ENCODE assay signal across 8 cellular contexts in the genomic region with DNA sequence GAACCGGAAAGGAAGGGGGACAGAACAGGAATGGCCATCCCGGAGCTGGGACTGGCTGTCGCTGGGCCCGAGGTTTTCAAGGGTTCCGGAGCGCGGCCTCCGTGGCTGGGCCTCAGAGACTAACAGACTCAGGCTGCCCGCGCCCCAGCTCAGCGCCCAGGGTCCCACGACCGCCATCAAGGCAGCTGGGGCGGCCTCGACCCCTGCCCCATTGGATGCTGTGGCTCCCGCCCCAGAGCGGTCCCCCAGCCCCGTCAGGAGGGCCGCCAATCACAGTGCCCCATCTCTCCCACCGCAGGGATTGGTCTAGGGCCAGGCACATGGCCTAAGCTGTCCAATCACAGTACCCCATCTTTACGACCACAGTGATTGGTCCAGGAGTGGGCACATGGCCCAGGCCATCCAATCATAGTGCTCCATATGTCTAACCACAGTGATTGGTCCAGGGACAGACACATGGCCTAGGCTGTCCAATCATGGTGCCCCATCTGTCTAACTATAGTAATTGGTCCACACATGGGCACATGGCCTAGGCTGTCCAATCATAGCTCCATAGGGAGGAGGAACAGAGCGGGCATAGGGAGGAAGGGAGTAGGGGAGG.
DNase-seq lines count a peak whose midpoint lies in the region; ATAC-seq and TF ChIP-seq lines count a peak whose summit lies in the region.

No MANE protein-coding gene starts in this region.

- no peak overlapping the region for H2AFZ ChIP-seq in OCI-LY7 (ENCODE audit: low read length)
- no peak overlapping the region for H2AFZ ChIP-seq in PC-9

- DNase-seq in CMK (ENCODE audit: low read depth) (peak; percentile 62), OCI-LY7 (ENCODE audit: low spot score) (peak; percentile 14), mucosa of gallbladder (ENCODE audit: low spot score) (peak; percentile 84), PC-9 (no peak), NCI-H345 (lab: John Stamatoyannopoulos, UW) (no peak)
- peak in 2 of 3 donors; percentile 17 to 54 for DNase-seq in effector memory CD4-positive, alpha-beta T cell

- H3K9me3 ChIP-seq in OCI-LY7 (ENCODE audit: low read length) = no peaks in the 10 kb centered on the region
- H3K9me3 ChIP-seq in effector memory CD4-positive, alpha-beta T cell (ENCODE audit: control insufficient read depth, low read length) = no peaks in the 10 kb centered on the region
- H3K9me3 ChIP-seq in PC-9 (ENCODE audit: insufficient read depth, low read depth) = no peaks in the 10 kb centered on the region

- intact Hi-C loops in OCI-LY7 (cut with micrococcal nuclease; ENCODE audit: unreplicated experiment) (no loop called here), PC-9 (cut with micrococcal nuclease; ENCODE audit: unreplicated experiment) (no loop called here)

- POLR2A ChIA-PET in OCI-LY7 (lab: Charles Lee) = no interaction called here
- POLR2A ChIA-PET in PC-9 (lab: Charles Lee; ENCODE audit: unreplicated experiment) = no interaction called here

- TF ChIP-seq CTCF in OCI-LY7 (conservative IDR thresholded peaks at IDR 0.05; ENCODE audit: low read length) (no peak), PC-9 (conservative IDR thresholded peaks at IDR 0.05) (no peak)

- ATAC-seq in GM18498 (IDR thresholded peaks at IDR 0.05; ENCODE audit: unreplicated experiment) = no peak
- ATAC-seq in HG02981 (IDR thresholded peaks at IDR 0.05; ENCODE audit: unreplicated experiment) = no peak

- no peaks in the 10 kb centered on the region for H4K20me1 ChIP-seq in OCI-LY7 (ENCODE audit: insufficient read depth, low read length)
- no peaks in the 10 kb centered on the region for H4K20me1 ChIP-seq in PC-9 (ENCODE audit: insufficient read depth)

- H3F3A ChIP-seq in PC-9 (ENCODE audit: insufficient read depth, low read depth) = no peaks in the 10 kb centered on the region

- CTCF ChIA-PET in OCI-LY7 (lab: Charles Lee; ENCODE audit: unreplicated experiment) = no interaction called here
- CTCF ChIA-PET in PC-9 (lab: Charles Lee) = no interaction called here

- H3K4me3 ChIP-seq in OCI-LY7 (ENCODE audit: low read depth, low read length, poor library complexity, severe bottlenecking) (no peak overlapping the region), PC-9 (no peak overlapping the region)
- no peak overlapping the region for H3K4me3 ChIP-seq in effector memory CD4-positive, alpha-beta T cell (ENCODE audit: insufficient read depth, low read depth, low read length, poor library complexity, severe bottlenecking)

- H3K4me2 ChIP-seq in OCI-LY7 (ENCODE audit: low read length) (no peak overlapping the region), PC-9 (no peak overlapping the region)

- H3K9me2 ChIP-seq in OCI-LY7 (ENCODE audit: insufficient read depth, low read length) (no peaks in the 10 kb centered on the region), PC-9 (ENCODE audit: insufficient read depth) (no peaks in the 10 kb centered on the region)

- no peaks in the 10 kb centered on the region for H3K36me3 ChIP-seq in OCI-LY7 (ENCODE audit: insufficient read depth, low read length)
- H3K36me3 ChIP-seq in effector memory CD4-positive, alpha-beta T cell (ENCODE audit: control insufficient read depth, insufficient read depth, low read length) = no peaks in the 10 kb centered on the region
- H3K36me3 ChIP-seq in PC-9 (ENCODE audit: low read depth) = no peaks in the 10 kb centered on the region

- BruUV-seq in OCI-LY7 (replicated peaks; lab: Mats Ljungman, UMichigan) (no TSS peak), PC-9 (replicated peaks; lab: Mats Ljungman, UMichigan) (no TSS peak)

- H3K27ac ChIP-seq in OCI-LY7 (ENCODE audit: low read depth, low read length, poor library complexity, severe bottlenecking) (no peak overlapping the region), PC-9 (no peak overlapping the region)
- no peak overlapping the region for H3K27ac ChIP-seq in effector memory CD4-positive, alpha-beta T cell (ENCODE audit: insufficient read depth, low read length, poor library complexity, severe bottlenecking)

- no peaks in the 10 kb centered on the region for H3K4me1 ChIP-seq in OCI-LY7 (ENCODE audit: insufficient read depth, low read length, poor library complexity, severe bottlenecking)
- H3K4me1 ChIP-seq in effector memory CD4-positive, alpha-beta T cell (ENCODE audit: control insufficient read depth, insufficient read depth, low read length, poor library complexity, severe bottlenecking) = peaks cover 3% of the 10 kb centered on the region
- H3K4me1 ChIP-seq in PC-9 (replicated peaks; ENCODE audit: insufficient read depth) = no peaks in the 10 kb centered on the region

- H3K79me2 ChIP-seq in OCI-LY7 (ENCODE audit: insufficient read depth, low read depth, low read length) (no peaks in the 10 kb centered on the region), PC-9 (ENCODE audit: low read depth) (no peaks in the 10 kb centered on the region)

- H3K27me3 ChIP-seq in effector memory CD4-positive, alpha-beta T cell (replicated peaks; ENCODE audit: control insufficient read depth, insufficient read depth, low read length, poor library complexity, severe bottlenecking) = peaks cover 3% of the 10 kb centered on the region
- peaks cover 76% of the 10 kb centered on the region for H3K27me3 ChIP-seq in PC-9 (ENCODE audit: insufficient read depth, low read depth)

Comparison
In these comparisons a context has a peak if more than half of its experiments do, and no peak if none do; other contexts are left out.
1. DNase-seq: peak in CMK (single experiment), OCI-LY7 (single experiment), effector memory CD4-positive, alpha-beta T cell (2 of 3) and mucosa of gallbladder (single experiment); none in PC-9 (0 of 2) and NCI-H345 (single experiment).